In the genomic region with DNA sequence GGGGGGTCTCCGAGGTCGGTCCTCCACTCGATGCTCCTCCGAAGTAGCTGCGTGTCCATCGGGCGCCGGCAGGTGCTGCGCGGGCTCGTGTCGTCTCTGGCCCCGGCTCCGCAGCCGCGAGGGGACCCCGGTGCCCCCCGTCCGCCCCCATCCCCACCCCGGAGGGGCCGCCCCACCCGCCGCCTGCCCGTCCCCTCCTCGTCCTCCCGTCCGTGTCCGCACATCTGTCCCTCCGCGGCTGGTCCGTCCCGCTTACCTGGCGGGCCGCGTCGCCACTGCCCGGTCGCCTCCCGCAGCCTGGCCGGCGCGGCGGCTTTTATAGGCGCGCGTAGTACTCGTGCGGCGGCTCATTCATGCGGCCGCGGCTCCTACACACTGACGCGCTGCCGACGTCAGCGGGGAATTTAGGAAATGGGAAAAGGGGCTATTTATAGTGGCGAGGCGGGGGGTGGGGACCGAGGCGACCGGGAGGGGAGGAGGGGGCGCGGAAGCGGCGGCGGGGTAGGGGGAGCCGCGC, we compare ENCODE assay signal across 9 cellular contexts. TPM values are rescaled to one million over a fixed set of nuclear protein-coding genes. Genes with fewer than 3 reads are reported as not detected.
DNase-seq lines count a peak whose midpoint lies in the region; ATAC-seq, FAIRE-seq and TF ChIP-seq lines count a peak whose summit lies in the region.
"Had no signal": no experiment of that assay in that cellular context is flagged by ENCODE, and none has a peak within 500 bp of the region (broad histone marks: within the 10 kb centered on the region; RNA-seq: fewer than 3 reads in every experiment).

No MANE protein-coding gene starts in this region.

- TF ChIP-seq CTCF in BJ (IDR thresholded peaks at IDR 0.05; ENCODE audit: insufficient read depth, low read depth, low read length) (no peak), GM12878 (IDR thresholded peaks at IDR 0.05 in 2 of 3, conservative IDR thresholded peaks at IDR 0.05 in 1 of 3; ENCODE audit: control insufficient read depth in 2 of 3, extremely low read depth in 1 of 3, insufficient read depth in 1 of 3, low read depth in 3 of 3, low read length in 3 of 3) (no peak)

- no peak for ATAC-seq in GM12878
- ATAC-seq in memory B cell (ENCODE audit: low read depth) = no peak
- no peak for ATAC-seq in GM21825 (IDR thresholded peaks at IDR 0.05; ENCODE audit: unreplicated experiment)

- no peaks in the 10 kb centered on the region for H3K27me3 ChIP-seq in BJ (ENCODE audit: control insufficient read depth, insufficient read depth, low read length)
- peaks cover 2% of the 10 kb centered on the region in 2 experiments; a peak in 3 of 4 replicates for H3K27me3 ChIP-seq in GM12878 (replicated peaks in 1 of 2; ENCODE audit: control insufficient read depth in 2 of 2, insufficient read depth in 2 of 2, low read length in 1 of 2)

- H3K9me3 ChIP-seq in GM12878 (replicated peaks; ENCODE audit: control insufficient read depth, insufficient read depth, low read length) = no peaks in the 10 kb centered on the region

- TF ChIP-seq RAD21 in GM12878 (IDR thresholded peaks at IDR 0.05; ENCODE audit: insufficient read depth, low read depth, low read length) = no peak

- peaks cover 15% of the 10 kb centered on the region for H3K79me2 ChIP-seq in GM12878 (ENCODE audit: control insufficient read depth, insufficient read depth, low read length)

- H3K36me3 ChIP-seq in BJ (ENCODE audit: control insufficient read depth, insufficient read depth, low read length) (no peaks in the 10 kb centered on the region), GM12878 (ENCODE audit: control insufficient read depth in 2 of 2, insufficient read depth in 2 of 2, low read length in 1 of 2) (no peaks in the 10 kb centered on the region)

- H3K4me3 ChIP-seq in BJ (ENCODE audit: low read depth, low read length) (peak overlapping the region; percentile 55), GM12878 (peak overlapping the region; percentile 61; the same call in 1 of the 2 replicates)

- RAD21 ChIA-PET in GM12878 (lab: Charles Lee; ENCODE audit: unreplicated experiment) = interaction anchor here (0.9 to 1.7 kb wide), 3 partner anchors 20 to 194 kb away, joined by 3 to 6 read pairs (median 3); no protein-coding TSS in a partner anchor

- peak overlapping the region; percentile 43 for H3K4me3 Mint-ChIP-seq in memory B cell

- H3K4me2 ChIP-seq in GM12878 (ENCODE audit: control insufficient read depth, insufficient read depth) = peak overlapping the region; percentile 69; the same call in 1 of the 2 replicates

- no peaks in the 10 kb centered on the region for H3K36me3 Mint-ChIP-seq in memory B cell
- H3K36me3 Mint-ChIP-seq: IgD-negative memory B cell had no signal

- BruUV-seq in GM12878 (replicated peaks; lab: Mats Ljungman, UMichigan) = no TSS peak

- no peaks in the 10 kb centered on the region for H4K20me1 ChIP-seq in GM12878 (ENCODE audit: control insufficient read depth, insufficient read depth)

- TF ChIP-seq EP300 in GM12878 (IDR thresholded peaks at IDR 0.05; ENCODE audit: borderline replicate concordance in 1 of 2, control insufficient read depth in 1 of 2, low read depth in 2 of 2, low read length in 2 of 2) = no peak

- H3K27ac ChIP-seq in GM12878 (ENCODE audit: control insufficient read depth, insufficient read depth) = no peak overlapping the region

- no peak for FAIRE-seq in GM12878 (lab: Jason Lieb, UNC)

- CTCF ChIA-PET in BJ (lab: Yijun Ruan, JAX) (interaction anchor here (2.4 kb wide), 1 partner anchor 194 kb away, joined by 27 read pairs; no protein-coding TSS in a partner anchor), HEK293T (lab: Yijun Ruan, JAX) (interaction anchor here (0.5 to 1.8 kb wide), 3 partner anchors 125 to 194 kb away, joined by 3 to 5 read pairs (median 3); no protein-coding TSS in a partner anchor), GM12878 (lab: Yijun Ruan, JAX) (interaction anchor here (1.0 to 1.3 kb wide), 2 partner anchors 193 to 194 kb away, joined by 4 to 5 read pairs; no protein-coding TSS in a partner anchor)

- DNase-seq in BJ (ENCODE audit: low read depth) (no peak), HEK293T (ENCODE audit: extremely low spot score) (peak; percentile 25), GM12878 (ENCODE audit: low read depth, low spot score) (no peak), memory B cell (ENCODE audit: low spot score in 2 of 2) (no peak), islet precursor cell (no peak), SIG-M5 treated with dmso at 0.1 percent for 504 hours (lab: John Stamatoyannopoulos, UW; ENCODE audit: unreplicated experiment) (no peak), DMS153 (lab: John Stamatoyannopoulos, UW) (no peak)

- POLR2A ChIA-PET in BJ (lab: Charles Lee) = no interaction called here
- POLR2A ChIA-PET in HEK293T (lab: Yijun Ruan, JAX) = interaction anchor here (1.0 to 1.5 kb wide), 2 partner anchors 11 to 351 kb away, joined by 3 to 5 read pairs; no protein-coding TSS in a partner anchor
- POLR2A ChIA-PET in GM12878 (lab: Charles Lee) = no interaction called here

- 2% methylated on average over 37 of the region's 69 CpGs for WGBS in GM12878 (ENCODE audit: insufficient coverage, insufficient replicate concordance, low lambda C conversion rate, missing lambda C conversion rate)

- H3K9me3 Mint-ChIP-seq in memory B cell = no peaks in the 10 kb centered on the region
- H3K9me3 Mint-ChIP-seq: IgD-negative memory B cell had no signal

- no peak overlapping the region for H2AFZ ChIP-seq in GM12878 (ENCODE audit: control insufficient read depth, low read depth, low read length)

- H3K27me3 Mint-ChIP-seq in memory B cell = peaks cover 18% of the 10 kb centered on the region

- no peak overlapping the region for H3K9ac ChIP-seq in GM12878 (ENCODE audit: control insufficient read depth, insufficient read depth, low read length)

- H3K4me1 ChIP-seq in GM12878 (ENCODE audit: control insufficient read depth, insufficient read depth, low read length) = peaks cover 10% of the 10 kb centered on the region

- in situ Hi-C loops in GM12878 (cut with MboI) = loop anchor here (5.0 kb wide), 1 partner anchor 301 kb away; no protein-coding TSS in a partner anchor

- SMC1A ChIA-PET in GM12878 (lab: Charles Lee; ENCODE audit: uncharacterized antibody, unreplicated experiment) = interaction anchor here (1.8 kb wide), 1 partner anchor 194 kb away, joined by 7 read pairs; no protein-coding TSS in a partner anchor

- intact Hi-C loops in GM12878 (cut with micrococcal nuclease; ENCODE audit: unreplicated experiment) = loop anchor here (5.0 kb wide), 1 partner anchor 286 kb away; a partner anchor contains a TSS

- TF ChIP-seq POLR2A in GM12878 (IDR thresholded peaks at IDR 0.05; ENCODE audit: low read depth, low read length) = no peak

- peaks cover 19% of the 10 kb centered on the region for H3K4me1 Mint-ChIP-seq in memory B cell

- peak overlapping the region; percentile 58 for H3K27ac Mint-ChIP-seq in memory B cell

RNA-seq across cellular contexts. Expression of a gene that starts 4.0 kb away (rescaled TPM):
- polyA plus RNA-seq in BJ (2011; rRNA removed) (14.8 and 15.1 TPM in 2 replicates), GM12878 (2011; rRNA removed) (4.2 and 10.5 TPM in 2 replicates), GM12878 (2014; fragmentation: Illumina TruSeq; extraction: Trizol) (0.81 and 1.8 TPM in 2 replicates), GM12878 (2014; fragmentation: Nextera tagmentation; extraction: Ambion mirVana) (under 1 TPM; 0.11 to 0.57 TPM), GM12878 (2014; rRNA removed) (26.5 and 40.9 TPM in 2 replicates), GM12878 (2016; fragmentation: Nextera tagmentation; extraction: Ambion mirVana) (1 to 10 TPM; 2.0 to 4.9 TPM)
- polyA minus RNA-seq in BJ (2011; rRNA and poly(A)+ RNA removed) = 10.3 and 11.1 TPM in 2 replicates
- total RNA-seq in GM12878 (2013; cell fraction: nucleolus; rRNA removed) = 220 and 277 TPM in 2 replicates
- total RNA-seq in GM12878 (2014; rRNA removed) (30.8 and 40.8 TPM in 2 replicates), GM12878 (2014; rRNA removed; fragmentation: Illumina TruSeq; extraction: Trizol) (4.6 and 4.9 TPM in 2 replicates), GM12878 (2021) (55.4 and 61.1 TPM in 2 replicates)
- polyA plus RNA-seq in GM12878 (2011; ENCODE audit: low read depth) = 8.2 TPM
- polyA plus RNA-seq in GM12878 (2011; cell fraction: cytosol; rRNA removed) = 16.0 and 34.6 TPM in 2 replicates
- 88.9 and 92.7 TPM in 2 replicates for polyA plus RNA-seq in GM12878 (2011; cell fraction: nucleus; rRNA removed)
- polyA plus RNA-seq in GM12878 (2012) = 38.9 and 49.7 TPM in 2 replicates
- 9.8 and 22.7 TPM in 2 replicates for polyA minus RNA-seq in GM12878 (2011; rRNA and poly(A)+ RNA removed)
- polyA minus RNA-seq in GM12878 (2011; cell fraction: cytosol; rRNA and poly(A)+ RNA removed) = 23.8 and 29.3 TPM in 2 replicates
- polyA minus RNA-seq in GM12878 (2011; cell fraction: nucleus; rRNA and poly(A)+ RNA removed) = 47.3 and 88.0 TPM in 2 replicates

RNA-seq across cellular contexts. Expression of a gene that starts 9.1 kb away (rescaled TPM):
- 42.0 and 56.7 TPM in 2 replicates for polyA plus RNA-seq in BJ (2011; rRNA removed)
- 12.0 and 19.1 TPM in 2 replicates for polyA minus RNA-seq in BJ (2011; rRNA and poly(A)+ RNA removed)
- total RNA-seq in GM12878 (2013; cell fraction: nucleolus; rRNA removed) = 4.1 and 4.5 TPM in 2 replicates
- total RNA-seq in GM12878 (2014; rRNA removed) = 57.5 and 58.6 TPM in 2 replicates
- total RNA-seq in GM12878 (2014; rRNA removed; fragmentation: Illumina TruSeq; extraction: Trizol) = 25.5 and 29.1 TPM in 2 replicates
- total RNA-seq in GM12878 (2021) = 39.7 and 46.9 TPM in 2 replicates
- 15.9 TPM for polyA plus RNA-seq in GM12878 (2011; ENCODE audit: low read depth)
- polyA plus RNA-seq in GM12878 (2011; rRNA removed) = 21.8 and 34.6 TPM in 2 replicates
- 57.5 and 70.9 TPM in 2 replicates for polyA plus RNA-seq in GM12878 (2011; cell fraction: cytosol; rRNA removed)
- 27.2 and 42.6 TPM in 2 replicates for polyA plus RNA-seq in GM12878 (2011; cell fraction: nucleus; rRNA removed)
- 26.0 and 30.9 TPM in 2 replicates for polyA plus RNA-seq in GM12878 (2012)
- 24.8 and 32.5 TPM in 2 replicates for polyA plus RNA-seq in GM12878 (2014; fragmentation: Illumina TruSeq; extraction: Trizol)
- 10 to 100 TPM in 1 of 2 experiments, 1 to 10 TPM in 1; 6.1 to 14.2 TPM for polyA plus RNA-seq in GM12878 (2014; fragmentation: Nextera tagmentation; extraction: Ambion mirVana)
- polyA plus RNA-seq in GM12878 (2014; rRNA removed) = 49.5 and 59.8 TPM in 2 replicates
- polyA plus RNA-seq in GM12878 (2016; fragmentation: Nextera tagmentation; extraction: Ambion mirVana) = 10 to 100 TPM; 73.6 to 75.3 TPM
- 18.9 and 41.3 TPM in 2 replicates for polyA minus RNA-seq in GM12878 (2011; rRNA and poly(A)+ RNA removed)
- polyA minus RNA-seq in GM12878 (2011; cell fraction: cytosol; rRNA and poly(A)+ RNA removed) = 9.4 and 10.5 TPM in 2 replicates
- polyA minus RNA-seq in GM12878 (2011; cell fraction: nucleus; rRNA and poly(A)+ RNA removed) = 2.3 and 5.2 TPM in 2 replicates

RNA-seq across cellular contexts. Expression of a gene that starts 21.0 kb away (rescaled TPM):
- polyA plus RNA-seq in BJ (2011; rRNA removed) (36.1 and 54.6 TPM in 2 replicates), GM12878 (2011; rRNA removed) (16.0 and 33.6 TPM in 2 replicates), GM12878 (2014; fragmentation: Illumina TruSeq; extraction: Trizol) (7.1 and 16.0 TPM in 2 replicates), GM12878 (2014; fragmentation: Nextera tagmentation; extraction: Ambion mirVana) (under 1 TPM; 0.29 to 0.95 TPM), GM12878 (2014; rRNA removed) (22.2 and 24.4 TPM in 2 replicates), GM12878 (2016; fragmentation: Nextera tagmentation; extraction: Ambion mirVana) (10 to 100 TPM; 19.0 to 22.0 TPM)
- 41.5 and 59.5 TPM in 2 replicates for polyA minus RNA-seq in BJ (2011; rRNA and poly(A)+ RNA removed)
- 111 and 119 TPM in 2 replicates for total RNA-seq in GM12878 (2013; cell fraction: nucleolus; rRNA removed)
- total RNA-seq in GM12878 (2014; rRNA removed) (21.1 and 22.5 TPM in 2 replicates), GM12878 (2014; rRNA removed; fragmentation: Illumina TruSeq; extraction: Trizol) (13.4 and 17.5 TPM in 2 replicates), GM12878 (2021) (20.2 and 21.3 TPM in 2 replicates)
- 13.9 TPM for polyA plus RNA-seq in GM12878 (2011; ENCODE audit: low read depth)
- 39.9 and 44.5 TPM in 2 replicates for polyA plus RNA-seq in GM12878 (2011; cell fraction: cytosol; rRNA removed)
- 194 and 207 TPM in 2 replicates for polyA plus RNA-seq in GM12878 (2011; cell fraction: nucleus; rRNA removed)
- 32.2 and 34.3 TPM in 2 replicates for polyA plus RNA-seq in GM12878 (2012)
- 23.5 and 37.9 TPM in 2 replicates for polyA minus RNA-seq in GM12878 (2011; rRNA and poly(A)+ RNA removed)
- polyA minus RNA-seq in GM12878 (2011; cell fraction: cytosol; rRNA and poly(A)+ RNA removed) = 12.2 and 19.2 TPM in 2 replicates
- polyA minus RNA-seq in GM12878 (2011; cell fraction: nucleus; rRNA and poly(A)+ RNA removed) = 38.8 and 48.8 TPM in 2 replicates

RNA-seq across cellular contexts. Expression of a gene that starts 25.8 kb away (rescaled TPM):
- polyA plus RNA-seq in BJ (2011; rRNA removed) (0.16 and 0.32 TPM in 2 replicates), GM12878 (2011; rRNA removed) (not detected in 2 replicates), GM12878 (2014; fragmentation: Illumina TruSeq; extraction: Trizol) (not detected in 2 replicates), GM12878 (2014; fragmentation: Nextera tagmentation; extraction: Ambion mirVana) (not detected), GM12878 (2014; rRNA removed) (0.03 and 0.08 TPM in 2 replicates), GM12878 (2016; fragmentation: Nextera tagmentation; extraction: Ambion mirVana) (not detected)
- polyA minus RNA-seq in BJ (2011; rRNA and poly(A)+ RNA removed) = 0.05 TPM in 2 replicates
- total RNA-seq in GM12878 (2013; cell fraction: nucleolus; rRNA removed) = 0.10 and 0.12 TPM in 2 replicates
- total RNA-seq in GM12878 (2014; rRNA removed) (0.05 and 0.11 TPM in 2 replicates), GM12878 (2014; rRNA removed; fragmentation: Illumina TruSeq; extraction: Trizol) (not detected in 2 replicates), GM12878 (2021) (0.10 and 0.13 TPM in 2 replicates)
- polyA plus RNA-seq in GM12878 (2011; ENCODE audit: low read depth) = not detected
- 0.01 TPM in 1 of 2 replicates, not detected in the other for polyA plus RNA-seq in GM12878 (2011; cell fraction: cytosol; rRNA removed)
- 0.03 TPM in 1 of 2 replicates, not detected in the other for polyA plus RNA-seq in GM12878 (2011; cell fraction: nucleus; rRNA removed)
- polyA plus RNA-seq in GM12878 (2012) = 0.04 TPM in 1 of 2 replicates, not detected in the other
- polyA minus RNA-seq in GM12878 (2011; rRNA and poly(A)+ RNA removed) = not detected in 2 replicates
- polyA minus RNA-seq in GM12878 (2011; cell fraction: cytosol; rRNA and poly(A)+ RNA removed) = not detected in 2 replicates
- polyA minus RNA-seq in GM12878 (2011; cell fraction: nucleus; rRNA and poly(A)+ RNA removed) = not detected in 2 replicates
